1 cellular context compared by ENCODE assay signal in genomic region chr6:157823523-157824370, GRCh38.
TF ChIP-seq lines count a peak whose summit lies in the region.

No MANE protein-coding gene starts in this region.

TF ChIP-seq in K562, 482 proteins besides CTCF, POLR2A, EP300 and RAD21 (continued from another document and continues in another):
- TF ChIP-seq ZNF318 (IDR thresholded peaks at IDR 0.05; ENCODE audit: borderline replicate concordance in 1 of 2, low read depth in 1 of 2) (no peak), DNMT1 (IDR thresholded peaks at IDR 0.05) (no peak), HOXB6 (CRISPR knock-in tag; IDR thresholded peaks at IDR 0.05; ENCODE audit: borderline replicate concordance) (no peak), ASH1L (IDR thresholded peaks at IDR 0.05; ENCODE audit: borderline replicate concordance, low read depth, partially characterized antibody) (no peak), SOX6 (IDR thresholded peaks at IDR 0.05) (peak; percentile 72), ZNF407 (IDR thresholded peaks at IDR 0.05; ENCODE audit: low read depth) (no peak), ZNF253 (CRISPR knock-in tag; conservative IDR thresholded peaks at IDR 0.05) (no peak; the same call in 1 of the 2 replicates), SIN3A (IDR thresholded peaks at IDR 0.05; ENCODE audit: borderline replicate concordance in 2 of 2, control insufficient read depth in 1 of 2, low read depth in 2 of 2, low read length in 2 of 2) (peak in 1 of 2 experiments; percentile 15; a peak in 1 of 4 replicates), MBD2 (IDR thresholded peaks at IDR 0.05; ENCODE audit: borderline replicate concordance, low read depth) (no peak), ZNF766 (CRISPR knock-in tag; conservative IDR thresholded peaks at IDR 0.05) (0 out of 2 replicates have a peak, but pooled peaks have one; percentile 17), FOSL1 (tag; conservative IDR thresholded peaks at IDR 0.05) (no peak; the same call in 1 of the 2 replicates), ZBED1 (IDR thresholded peaks at IDR 0.05) (no peak), MAFF (IDR thresholded peaks at IDR 0.05; ENCODE audit: low read length) (no peak), ZBTB7A (IDR thresholded peaks at IDR 0.05; ENCODE audit: borderline replicate concordance, control insufficient read depth, low read depth, low read length) (peak; percentile 99), UBTF (IDR thresholded peaks at IDR 0.05; ENCODE audit: borderline replicate concordance in 1 of 2, low read depth in 2 of 2, low read length in 2 of 2) (no peak), SNIP1 (IDR thresholded peaks at IDR 0.05; ENCODE audit: low read depth) (no peak), CREM (IDR thresholded peaks at IDR 0.05; ENCODE audit: low read depth) (peak; percentile 45), NR2C2 (CRISPR knock-in tag; IDR thresholded peaks at IDR 0.05) (no peak), NR2C2 (tag; IDR thresholded peaks at IDR 0.05) (peak; percentile 72), ZNF551 (CRISPR knock-in tag; IDR thresholded peaks at IDR 0.05) (no peak), TFE3 (CRISPR knock-in tag; IDR thresholded peaks at IDR 0.05) (no peak)
- TF ChIP-seq, protein P1, sequence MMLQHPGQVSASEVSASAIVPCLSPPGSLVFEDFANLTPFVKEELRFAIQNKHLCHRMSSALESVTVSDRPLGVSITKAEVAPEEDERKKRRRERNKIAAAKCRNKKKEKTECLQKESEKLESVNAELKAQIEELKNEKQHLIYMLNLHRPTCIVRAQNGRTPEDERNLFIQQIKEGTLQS (IDR thresholded peaks at IDR 0.05), result peak; percentile 35; the same call in 1 of the 2 replicates
- TF ChIP-seq, protein P1 (CRISPR knock-in tag; conservative IDR thresholded peaks at IDR 0.05), result no peak
- TF ChIP-seq, protein P2, sequence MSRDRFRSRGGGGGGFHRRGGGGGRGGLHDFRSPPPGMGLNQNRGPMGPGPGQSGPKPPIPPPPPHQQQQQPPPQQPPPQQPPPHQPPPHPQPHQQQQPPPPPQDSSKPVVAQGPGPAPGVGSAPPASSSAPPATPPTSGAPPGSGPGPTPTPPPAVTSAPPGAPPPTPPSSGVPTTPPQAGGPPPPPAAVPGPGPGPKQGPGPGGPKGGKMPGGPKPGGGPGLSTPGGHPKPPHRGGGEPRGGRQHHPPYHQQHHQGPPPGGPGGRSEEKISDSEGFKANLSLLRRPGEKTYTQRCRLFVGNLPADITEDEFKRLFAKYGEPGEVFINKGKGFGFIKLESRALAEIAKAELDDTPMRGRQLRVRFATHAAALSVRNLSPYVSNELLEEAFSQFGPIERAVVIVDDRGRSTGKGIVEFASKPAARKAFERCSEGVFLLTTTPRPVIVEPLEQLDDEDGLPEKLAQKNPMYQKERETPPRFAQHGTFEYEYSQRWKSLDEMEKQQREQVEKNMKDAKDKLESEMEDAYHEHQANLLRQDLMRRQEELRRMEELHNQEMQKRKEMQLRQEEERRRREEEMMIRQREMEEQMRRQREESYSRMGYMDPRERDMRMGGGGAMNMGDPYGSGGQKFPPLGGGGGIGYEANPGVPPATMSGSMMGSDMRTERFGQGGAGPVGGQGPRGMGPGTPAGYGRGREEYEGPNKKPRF (IDR thresholded peaks at IDR 0.05; ENCODE audit: low read depth, low read length), result no peak
